ENCODE assay signal across 11 cellular contexts in genomic region chr4:141771889-141772830, GRCh38.
DNase-seq lines count a peak whose midpoint lies in the region; ATAC-seq and TF ChIP-seq lines count a peak whose summit lies in the region.
"Had no signal": no experiment of that assay in that cellular context is flagged by ENCODE, and none has a peak within 500 bp of the region (broad histone marks: within the 10 kb centered on the region; RNA-seq: fewer than 3 reads in every experiment).

No MANE protein-coding gene starts in this region.

- H3K9me3 ChIP-seq in smooth muscle cell (replicated peaks; ENCODE audit: low read depth): no peaks in the 10 kb centered on the region
- H3K9me3 ChIP-seq: neutrophil had no signal

- no peaks in the 10 kb centered on the region for H3K79me2 ChIP-seq in smooth muscle cell (ENCODE audit: low read depth)

- H3K27ac Mint-ChIP-seq in activated CD8-positive, alpha-beta memory T cell treated with anti-CD3 and anti-CD28 coated beads, Interleukin-2, amount 10 ng/mL, durations not matched to agents 7 days and 5 days: peak overlapping the region; percentile 70
- H3K27ac Mint-ChIP-seq in IgD-negative memory B cell: peak overlapping the region in 2 of 3 donors; percentile 24 to 47
- H3K27ac Mint-ChIP-seq in nephron progenitor cell: no peak overlapping the region

- H3K27ac ChIP-seq in smooth muscle cell (ENCODE audit: low read depth): no peak overlapping the region
- H3K27ac ChIP-seq: neutrophil had no signal

- H3K9me3 Mint-ChIP-seq in activated CD8-positive, alpha-beta memory T cell treated with anti-CD3 and anti-CD28 coated beads, Interleukin-2, amount 10 ng/mL, durations not matched to agents 7 days and 5 days (ENCODE audit: low read depth): no peaks in the 10 kb centered on the region
- H3K9me3 Mint-ChIP-seq in IgD-negative memory B cell (no peaks in the 10 kb centered on the region), nephron progenitor cell (no peaks in the 10 kb centered on the region)

- H2AFZ ChIP-seq in smooth muscle cell (ENCODE audit: low read depth): peak overlapping the region; percentile 44

- H3K4me1 Mint-ChIP-seq in activated CD8-positive, alpha-beta memory T cell treated with anti-CD3 and anti-CD28 coated beads, Interleukin-2, amount 10 ng/mL, durations not matched to agents 7 days and 5 days: peaks cover 12% of the 10 kb centered on the region
- peaks cover 0 to 14% (median 4%) of the 10 kb centered on the region in 3 donors for H3K4me1 Mint-ChIP-seq in IgD-negative memory B cell
- peaks cover 7% of the 10 kb centered on the region for H3K4me1 Mint-ChIP-seq in nephron progenitor cell

- H3K9ac ChIP-seq in smooth muscle cell (ENCODE audit: low read depth): no peak overlapping the region

- no peaks in the 10 kb centered on the region for H4K20me1 ChIP-seq in smooth muscle cell (ENCODE audit: low read depth)

- no peak for TF ChIP-seq CTCF in smooth muscle cell (IDR thresholded peaks at IDR 0.05; ENCODE audit: borderline replicate concordance, insufficient read depth, poor library complexity, severe bottlenecking)
- no peak for TF ChIP-seq CTCF in nephron progenitor cell (IDR thresholded peaks at IDR 0.05)

- no peaks in the 10 kb centered on the region for H3K36me3 ChIP-seq in smooth muscle cell (ENCODE audit: low read depth)
- H3K36me3 ChIP-seq: neutrophil had no signal

- no peak overlapping the region for H3K4me3 ChIP-seq in smooth muscle cell

- 78% methylated on average over 10 of the region's 10 CpGs for WGBS in smooth muscle cell (ENCODE audit: low lambda C conversion rate)

- ATAC-seq in activated CD8-positive, alpha-beta memory T cell treated with anti-CD3 and anti-CD28 coated beads, Interleukin-2, amount 10 ng/mL, durations not matched to agents 7 days and 5 days: no peak

- H3K4me1 ChIP-seq in smooth muscle cell (ENCODE audit: low read depth): no peaks in the 10 kb centered on the region

- CTCF ChIA-PET in activated CD8-positive, alpha-beta memory T cell treated with anti-CD3 and anti-CD28 coated beads, Interleukin-2, amount 10 ng/mL, durations not matched to agents 7 days and 5 days (lab: Charles Lee): no interaction called here

- H3K4me3 Mint-ChIP-seq in activated CD8-positive, alpha-beta memory T cell treated with anti-CD3 and anti-CD28 coated beads, Interleukin-2, amount 10 ng/mL, durations not matched to agents 7 days and 5 days: peak overlapping the region; percentile 24
- H3K4me3 Mint-ChIP-seq in IgD-negative memory B cell (peak overlapping the region in 3 of 4 donors; percentile 0 to 7 (median 5)), nephron progenitor cell (no peak overlapping the region)

- H3F3A ChIP-seq in smooth muscle cell (ENCODE audit: low read depth): no peaks in the 10 kb centered on the region

- H3K27me3 ChIP-seq in smooth muscle cell (ENCODE audit: low read depth): no peaks in the 10 kb centered on the region
- H3K27me3 ChIP-seq: neutrophil had no signal

- peak; percentile 40 for DNase-seq in activated CD8-positive, alpha-beta memory T cell treated with anti-CD3 and anti-CD28 coated beads, Interleukin-2, amount 10 ng/mL, durations not matched to agents 7 days and 5 days
- no peak for DNase-seq in activated CD8-positive, alpha-beta memory T cell treated with anti-CD3 and anti-CD28 coated beads for 24 hours
- peak; percentile 19 for DNase-seq in H4 (ENCODE audit: low spot score)
- DNase-seq in smooth muscle cell (lab: John Stamatoyannopoulos, UW; ENCODE audit: unreplicated experiment): no peak
- no peak for DNase-seq in middle frontal gyrus (ENCODE audit: extremely low spot score, low spot score)
- DNase-seq in NCI-H526 (lab: John Stamatoyannopoulos, UW): no peak
- DNase-seq in nephron progenitor cell: no peak
- DNase-seq: activated gamma-delta T cell treated with Interleukin-2 at 50 U/mL for 16 hours, NCI-H510A had no signal

- no peaks in the 10 kb centered on the region for H3K36me3 Mint-ChIP-seq in activated CD8-positive, alpha-beta memory T cell treated with anti-CD3 and anti-CD28 coated beads, Interleukin-2, amount 10 ng/mL, durations not matched to agents 7 days and 5 days
- H3K36me3 Mint-ChIP-seq in IgD-negative memory B cell (no peaks in the 10 kb centered on the region), nephron progenitor cell (ENCODE audit: low read depth) (no peaks in the 10 kb centered on the region)

- H3K27me3 Mint-ChIP-seq in activated CD8-positive, alpha-beta memory T cell treated with anti-CD3 and anti-CD28 coated beads, Interleukin-2, amount 10 ng/mL, durations not matched to agents 7 days and 5 days: peaks cover 2% of the 10 kb centered on the region
- H3K27me3 Mint-ChIP-seq in IgD-negative memory B cell (peaks cover 2% of the 10 kb centered on the region), nephron progenitor cell (ENCODE audit: low read depth, poor library complexity) (peaks cover 3% of the 10 kb centered on the region)

- H3K4me2 ChIP-seq in smooth muscle cell: no peak overlapping the region

Comparison
In these comparisons a context has a peak if more than half of its experiments do, and no peak if none do; other contexts are left out.
1. DNase-seq: peak in activated CD8-positive, alpha-beta memory T cell treated with anti-CD3 and anti-CD28 coated beads, Interleukin-2, amount 10 ng/mL, durations not matched to agents 7 days and 5 days (single experiment) and H4 (single experiment); none in activated CD8-positive, alpha-beta memory T cell treated with anti-CD3 and anti-CD28 coated beads for 24 hours (single experiment), smooth muscle cell (single experiment), middle frontal gyrus (single experiment), NCI-H526 (0 of 2) and nephron progenitor cell (single experiment).